ENCODE assay signal across 8 cellular contexts in the genomic region with DNA sequence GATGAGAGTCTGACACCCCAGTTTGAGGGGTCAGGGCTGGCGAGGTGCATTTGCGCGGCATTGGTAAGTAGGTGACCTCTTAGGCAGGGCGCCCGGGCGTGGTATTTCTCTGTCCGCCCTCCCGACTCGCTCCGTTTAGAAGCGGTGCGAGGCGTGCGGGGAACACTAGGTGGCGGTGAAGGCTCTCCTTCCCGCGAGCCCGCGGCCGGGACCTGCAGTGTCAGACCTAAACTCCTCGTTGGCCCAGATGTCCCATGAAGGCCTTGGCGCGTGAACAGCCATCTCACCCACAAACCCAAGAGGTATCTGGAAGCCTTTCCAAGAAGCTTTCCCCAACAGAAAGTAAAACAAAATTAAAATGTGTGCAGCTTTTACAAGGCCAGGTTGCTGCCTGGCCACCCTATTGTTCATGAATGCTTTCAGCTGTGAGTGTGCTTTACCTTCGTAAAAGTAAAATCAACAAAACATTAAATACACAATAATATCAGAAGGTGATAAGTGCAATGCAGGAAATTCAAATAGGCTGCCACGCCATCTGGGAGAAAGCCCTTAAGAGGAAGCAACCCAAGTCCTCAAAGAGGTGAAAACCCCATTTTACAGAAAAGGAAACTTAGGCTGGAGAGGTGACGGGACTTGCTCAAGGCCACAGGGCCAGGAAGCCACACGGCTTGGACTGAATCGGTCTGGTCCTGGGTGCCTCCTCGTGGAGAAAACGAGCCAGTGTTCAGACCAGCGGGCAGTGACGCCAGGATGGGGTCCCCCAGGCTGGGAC.
DNase-seq lines count a peak whose midpoint lies in the region; TF ChIP-seq lines count a peak whose summit lies in the region.

No MANE protein-coding gene starts in this region.

- H3K9me2 ChIP-seq in DOHH2 (replicated peaks; ENCODE audit: control insufficient read depth, low read length): no peaks in the 10 kb centered on the region
- no peaks in the 10 kb centered on the region for H3K9me2 ChIP-seq in GM23248 (ENCODE audit: insufficient read depth)

- in situ Hi-C loops in GM23248 (cut with MboI): no loop called here
- in situ Hi-C loops in transverse colon (cut with MboI; ENCODE audit: low pct_ligation_motif_present in 1 of 4, low pct_unique_long_range_greater_than_20kb in 1 of 4, low sequenced_read_pairs in 3 of 4): loop anchor here in 2 of 4 donors (25.0 kb wide), 2 partner anchors 146 to 671 kb away; a partner anchor contains a TSS

- no peak for TF ChIP-seq EP300 in transverse colon (IDR thresholded peaks at IDR 0.05; ENCODE audit: low read depth)

- peak; percentile 87 for TF ChIP-seq CTCF in DOHH2 (IDR thresholded peaks at IDR 0.05; ENCODE audit: low read depth, low read length, poor library complexity, severe bottlenecking)
- peak; percentile 83 to 89 (median 84) for TF ChIP-seq CTCF in transverse colon (IDR thresholded peaks at IDR 0.05)

- peak; percentile 92 for DNase-seq in GM23248
- DNase-seq in LoVo (ENCODE audit: low spot score): peak; percentile 84
- DNase-seq in SK-N-MC (ENCODE audit: low read depth, low spot score): no peak
- DNase-seq in activated naive CD4-positive, alpha-beta T cell treated with Interleukin-2 at 50 U/mL for 16 hours: peak; percentile 74
- DNase-seq in globus pallidus (ENCODE audit: low spot score): peak; percentile 66
- peak; percentile 73 for DNase-seq in pons (ENCODE audit: low spot score)
- peak; percentile 84 for DNase-seq in transverse colon

- no peak for TF ChIP-seq POLR2A in transverse colon (IDR thresholded peaks at IDR 0.05)

- H4K20me1 ChIP-seq in DOHH2 (ENCODE audit: control insufficient read depth, insufficient read depth, low read depth, low read length) (no peaks in the 10 kb centered on the region), GM23248 (ENCODE audit: insufficient read depth) (no peaks in the 10 kb centered on the region)

- H3F3A ChIP-seq in DOHH2 (ENCODE audit: control insufficient read depth, insufficient read depth) (no peaks in the 10 kb centered on the region), GM23248 (ENCODE audit: insufficient read depth) (no peaks in the 10 kb centered on the region)

- intact Hi-C loops in transverse colon (cut with DNase I; ENCODE audit: low total_unique reads): loop anchor here (10.0 kb wide), 1 partner anchor 144 kb away; a partner anchor contains a TSS

- H3K79me2 ChIP-seq in DOHH2 (ENCODE audit: control insufficient read depth, low read length) (no peaks in the 10 kb centered on the region), GM23248 (ENCODE audit: insufficient read depth) (no peaks in the 10 kb centered on the region)

- H3K36me3 ChIP-seq in DOHH2 (ENCODE audit: control insufficient read depth, low read length) (no peaks in the 10 kb centered on the region), GM23248 (ENCODE audit: low read depth) (no peaks in the 10 kb centered on the region), SK-N-MC (ENCODE audit: insufficient read depth, low read length) (no peaks in the 10 kb centered on the region), transverse colon (no peaks in the 10 kb centered on the region)

- H3K9me3 ChIP-seq in DOHH2 (ENCODE audit: control insufficient read depth, insufficient read depth, low read length): no peaks in the 10 kb centered on the region
- no peaks in the 10 kb centered on the region for H3K9me3 ChIP-seq in GM23248 (ENCODE audit: low read depth)
- H3K9me3 ChIP-seq in SK-N-MC (ENCODE audit: low read depth, low read length): no peaks in the 10 kb centered on the region
- no peaks in the 10 kb centered on the region for H3K9me3 ChIP-seq in transverse colon

- H3K4me3 ChIP-seq in DOHH2 (ENCODE audit: low read length) (no peak overlapping the region), GM23248 (peak overlapping the region; percentile 47; the same call in 1 of the 2 replicates), SK-N-MC (peak overlapping the region; percentile 72), transverse colon (peak overlapping the region in 1 of 4 donors; percentile 12)

- peak overlapping the region; percentile 28 for H3K9ac ChIP-seq in GM23248
- H3K9ac ChIP-seq in SK-N-MC (ENCODE audit: insufficient read length): peak overlapping the region; percentile 32

- H3K4me2 ChIP-seq in DOHH2 (ENCODE audit: low read length): peak overlapping the region; percentile 27
- H3K4me2 ChIP-seq in GM23248 (ENCODE audit: unreplicated experiment): peak overlapping the region; percentile 57

- peaks cover 11% of the 10 kb centered on the region for H3K4me1 ChIP-seq in DOHH2 (ENCODE audit: control insufficient read depth, low read length)
- H3K4me1 ChIP-seq in GM23248 (ENCODE audit: insufficient read depth): peaks cover 3% of the 10 kb centered on the region
- peaks cover 11 to 16% (median 13%) of the 10 kb centered on the region in 4 donors for H3K4me1 ChIP-seq in transverse colon

- H2AFZ ChIP-seq in GM23248: peak overlapping the region; percentile 63

- H3K27ac ChIP-seq in DOHH2 (ENCODE audit: low read depth, low read length) (no peak overlapping the region), GM23248 (no peak overlapping the region), SK-N-MC (no peak overlapping the region), transverse colon (no peak overlapping the region)

- H3K27me3 ChIP-seq in DOHH2 (ENCODE audit: control insufficient read depth, low read length) (peaks cover 12% of the 10 kb centered on the region), GM23248 (replicated peaks; ENCODE audit: insufficient read depth) (no peaks in the 10 kb centered on the region), transverse colon (peaks cover 39% of the 10 kb centered on the region)

- 21 to 29% methylated on average over 22 to 32 of the region's 32 CpGs for WGBS in GM23248 (ENCODE audit: low coverage in 1 of 2, low lambda C conversion rate in 2 of 2, missing lambda C conversion rate in 2 of 2), 2 experiments
- 16 to 37% methylated on average over 6 to 30 of the region's 32 CpGs for WGBS in transverse colon (ENCODE audit: low coverage in 1 of 2), 2 donors
